24 cellular contexts compared by ENCODE assay signal in genomic region chr10:86261470-86261869, GRCh38.
DNase-seq lines count a peak whose midpoint lies in the region; ATAC-seq and TF ChIP-seq lines count a peak whose summit lies in the region.
"Had no signal": no experiment of that assay in that cellular context is flagged by ENCODE, and none has a peak within 500 bp of the region (broad histone marks: within the 10 kb centered on the region; RNA-seq: fewer than 3 reads in every experiment).

No MANE protein-coding gene starts in this region.

- 84 to 92% (median 86%) methylated on average over 5 of the region's 5 CpGs for WGBS in heart left ventricle, 4 donors
- WGBS in aorta, 2 donors, result 94 to 95% methylated on average over 5 of the region's 5 CpGs

- POLR2A ChIA-PET in Panc1 (lab: Charles Lee), result interaction anchor here (0.5 to 0.6 kb wide), 2 partner anchors 86 to 262 kb away, joined by 3 read pairs; no protein-coding TSS in a partner anchor

- ATAC-seq in heart left ventricle, result no peak
- ATAC-seq in Panc1, result peak; percentile 36
- ATAC-seq in aorta (ENCODE audit: low FRiP score), result no peak
- ATAC-seq in HG02759 (IDR thresholded peaks at IDR 0.05; ENCODE audit: unreplicated experiment), result no peak

- in situ Hi-C loops in Panc1 (cut with HindIII; ENCODE audit: low pct_unique_long_range_greater_than_20kb, low sequenced_read_pairs), result no loop called here

- DNase-seq in cardiac septum (ENCODE audit: low spot score) (peak; percentile 46), heart left ventricle (no peak), Panc1 (ENCODE audit: low read depth, low spot score) (no peak), mesenteric fat pad (ENCODE audit: low spot score) (peak; percentile 59), ureter (ENCODE audit: low spot score) (peak; percentile 7), aorta (no peak), amygdala (lab: John Stamatoyannopoulos, UW) (no peak)
- DNase-seq: central memory CD4-positive, alpha-beta T cell; left lung; mesenchymal stem cell; NCI-H446 treated with DMSO at 0.1 percent for 48 hours; SHP77 treated with DMSO at 0.1 percent for 48 hours; stimulated activated naive CD4-positive, alpha-beta T cell treated with Interleukin-2 at 50 U/mL for 16 hours; T1000 had no signal

- H3K9me3 ChIP-seq in heart left ventricle (peaks cover 0 to 8% (median 0%) of the 10 kb centered on the region in 12 donors), Panc1 (ENCODE audit: control insufficient read depth, insufficient read depth, low read depth, low read length) (no peaks in the 10 kb centered on the region), aorta (ENCODE audit: control insufficient read depth, low read length) (no peaks in the 10 kb centered on the region)
- H3K9me3 ChIP-seq: ascending aorta, left lung, neutrophil, Peyer's patch, prostate gland, sigmoid colon, thyroid gland had no signal

- H3K36me3 ChIP-seq in heart left ventricle, result no peaks in the 10 kb centered on the region
- H3K36me3 ChIP-seq in Panc1 (ENCODE audit: control insufficient read depth, insufficient read depth, low read length), result no peaks in the 10 kb centered on the region
- H3K36me3 ChIP-seq in aorta (ENCODE audit: control insufficient read depth in 1 of 2, insufficient read depth in 2 of 2, low read length in 1 of 2), result no peaks in the 10 kb centered on the region
- H3K36me3 ChIP-seq: ascending aorta, left lung, neutrophil, Peyer's patch, prostate gland, sigmoid colon, thyroid gland, WERI-Rb-1 had no signal

- no peak overlapping the region for H3K4me3 ChIP-seq in heart left ventricle
- H3K4me3 ChIP-seq in Panc1 (ENCODE audit: low read depth in 2 of 2, low read length in 2 of 2), result no peak overlapping the region
- H3K4me3 ChIP-seq in aorta (ENCODE audit: low read length in 2 of 2), result no peak overlapping the region
- H3K4me3 ChIP-seq: ascending aorta, GM23338, K562, left lung, Peyer's patch, prostate gland, sigmoid colon, thyroid gland had no signal

- no TSS peak for BruUV-seq in Panc1 (replicated peaks; lab: Mats Ljungman, UMichigan)

- TF ChIP-seq CTCF in heart left ventricle (IDR thresholded peaks at IDR 0.05) (no peak), Panc1 (IDR thresholded peaks at IDR 0.05) (no peak)

- CTCF ChIA-PET in Panc1 (lab: Charles Lee), result interaction anchor here (1.3 kb wide), 1 partner anchor 87 kb away, joined by 3 read pairs; no protein-coding TSS in a partner anchor

- TF ChIP-seq POLR2A in heart left ventricle (IDR thresholded peaks at IDR 0.05), result no peak

- intact Hi-C loops in cardiac septum (cut with DNase I), result no loop called here
- intact Hi-C loops in heart left ventricle (cut with DNase I), result loop anchor here in 1 of 10 donors (5.0 kb wide), 1 partner anchor 116 kb away; no protein-coding TSS in a partner anchor
- intact Hi-C loops in Panc1 (cut with micrococcal nuclease; ENCODE audit: unreplicated experiment), result loop anchor here (5.0 kb wide), 1 partner anchor 116 kb away; no protein-coding TSS in a partner anchor
- intact Hi-C loops in aorta (cut with DNase I), result no loop called here

- H3K27me3 ChIP-seq in heart left ventricle (peaks cover 0 to 16% (median 0%) of the 10 kb centered on the region in 9 donors), Panc1 (ENCODE audit: control insufficient read depth, insufficient read depth, low read length) (0 out of 2 replicates have a peak, but pooled peaks cover 2% of the 10 kb centered on the region), aorta (ENCODE audit: control insufficient read depth in 1 of 2, insufficient read depth in 2 of 2, low read length in 1 of 2) (no peaks in the 10 kb centered on the region)
- H3K27me3 ChIP-seq: ascending aorta, Peyer's patch, thyroid gland had no signal

- H3K27ac ChIP-seq in heart left ventricle (no peak overlapping the region), Panc1 (ENCODE audit: low read length) (no peak overlapping the region), aorta (ENCODE audit: low read depth in 1 of 2, low read length in 2 of 2) (no peak overlapping the region)
- H3K27ac ChIP-seq: ascending aorta, left lung, neutrophil, Peyer's patch, prostate gland, sigmoid colon, WERI-Rb-1 had no signal

- H3K4me1 ChIP-seq in heart left ventricle, result peaks cover 0 to 4% (median 0%) of the 10 kb centered on the region in 12 donors
- H3K4me1 ChIP-seq in Panc1 (ENCODE audit: control insufficient read depth, insufficient read depth, low read length), result peaks cover 5% of the 10 kb centered on the region; the same call in 1 of the 2 replicates
- no peaks in the 10 kb centered on the region for H3K4me1 ChIP-seq in aorta (ENCODE audit: control insufficient read depth in 1 of 2, insufficient read depth in 2 of 2, low read length in 2 of 2)
- H3K4me1 ChIP-seq: ascending aorta, Peyer's patch, prostate gland had no signal

Comparison
In these comparisons a context has a peak if more than half of its experiments do, and no peak if none do; other contexts are left out.
1. DNase-seq: peak in cardiac septum (single experiment), mesenteric fat pad (single experiment) and ureter (single experiment); none in heart left ventricle (0 of 5), Panc1 (single experiment), aorta (0 of 2) and amygdala (0 of 56).